8 cellular contexts compared by ENCODE assay signal in genomic region chr11:75342231-75342918, GRCh38. TPM values are rescaled to one million over a fixed set of nuclear protein-coding genes. Genes with fewer than 3 reads are reported as not detected.
A peak's percentile ranks its signal among the peaks of the same experiment; 100 is the strongest.
DNase-seq lines count a peak whose midpoint lies in the region; ATAC-seq and TF ChIP-seq lines count a peak whose summit lies in the region.

No MANE protein-coding gene starts in this region.

- 82 to 86% methylated on average over 15 of the region's 15 CpGs for WGBS in heart right ventricle, 2 donors

- H3K36me3 ChIP-seq in heart right ventricle (no peaks in the 10 kb centered on the region), muscle layer of colon (ENCODE audit: insufficient read depth, low read length) (no peaks in the 10 kb centered on the region), uterus (no peaks in the 10 kb centered on the region)

- ATAC-seq in heart right ventricle: no peak
- no peak for ATAC-seq in Right ventricle myocardium superior (ENCODE audit: poor library complexity)
- ATAC-seq in activated naive CD8-positive, alpha-beta T cell treated with anti-CD3 and anti-CD28 coated beads, Interleukin-2, amount 50 U/mL, for 24 hours: no peak
- no peak for ATAC-seq in HG02884 (IDR thresholded peaks at IDR 0.05; ENCODE audit: unreplicated experiment)
- no peak for ATAC-seq in HG03039 (IDR thresholded peaks at IDR 0.05; ENCODE audit: unreplicated experiment)

- intact Hi-C loops in heart right ventricle (cut with DNase I): no loop called here
- intact Hi-C loops in Right ventricle myocardium superior (cut with DNase I): no loop called here
- intact Hi-C loops in uterus (cut with DNase I; ENCODE audit: low total_unique reads): no loop called here

- H3K27me3 ChIP-seq in heart right ventricle: no peaks in the 10 kb centered on the region
- H3K27me3 ChIP-seq in muscle layer of colon (ENCODE audit: control insufficient read depth in 1 of 2, insufficient read depth in 2 of 2, low read length in 2 of 2): no peaks in the 10 kb centered on the region
- H3K27me3 ChIP-seq in uterus: no peaks in the 10 kb centered on the region

- H3K27me3 Mint-ChIP-seq in activated naive CD8-positive, alpha-beta T cell treated with anti-CD3 and anti-CD28 coated beads, Interleukin-2, amount 50 U/mL, for 24 hours: no peaks in the 10 kb centered on the region

- no peaks in the 10 kb centered on the region for H3K9me3 Mint-ChIP-seq in activated naive CD8-positive, alpha-beta T cell treated with anti-CD3 and anti-CD28 coated beads, Interleukin-2, amount 50 U/mL, for 24 hours

- no peak overlapping the region for H3K4me3 ChIP-seq in heart right ventricle
- peak overlapping the region in 1 of 2 donors; percentile 5 for H3K4me3 ChIP-seq in muscle layer of colon (ENCODE audit: low read depth in 1 of 2, low read length in 2 of 2)
- H3K4me3 ChIP-seq in uterus: no peak overlapping the region

- no peaks in the 10 kb centered on the region for H3K36me3 Mint-ChIP-seq in activated naive CD8-positive, alpha-beta T cell treated with anti-CD3 and anti-CD28 coated beads, Interleukin-2, amount 50 U/mL, for 24 hours (ENCODE audit: low read depth)

- H3K4me3 Mint-ChIP-seq in activated naive CD8-positive, alpha-beta T cell treated with anti-CD3 and anti-CD28 coated beads, Interleukin-2, amount 50 U/mL, for 24 hours: no peak overlapping the region

- H3K27ac Mint-ChIP-seq in activated naive CD8-positive, alpha-beta T cell treated with anti-CD3 and anti-CD28 coated beads, Interleukin-2, amount 50 U/mL, for 24 hours: peak overlapping the region; percentile 40

- no peak for TF ChIP-seq POLR2A in uterus (IDR thresholded peaks at IDR 0.05)

- peaks cover 38 to 100% (median 90%) of the 10 kb centered on the region in 9 donors for H3K4me1 ChIP-seq in heart right ventricle
- H3K4me1 ChIP-seq in muscle layer of colon (ENCODE audit: insufficient read depth, low read length): peaks cover 96% of the 10 kb centered on the region
- H3K4me1 ChIP-seq in uterus: peaks cover 9 to 18% of the 10 kb centered on the region in 2 donors

- H3K9me3 ChIP-seq in heart right ventricle: no peaks in the 10 kb centered on the region
- H3K9me3 ChIP-seq in muscle layer of colon (ENCODE audit: low read length): no peaks in the 10 kb centered on the region
- H3K9me3 ChIP-seq in uterus: no peaks in the 10 kb centered on the region

- TF ChIP-seq CTCF in heart right ventricle (IDR thresholded peaks at IDR 0.05) (no peak), uterus (IDR thresholded peaks at IDR 0.05) (no peak)

- peaks cover 94% of the 10 kb centered on the region for H3K4me1 Mint-ChIP-seq in activated naive CD8-positive, alpha-beta T cell treated with anti-CD3 and anti-CD28 coated beads, Interleukin-2, amount 50 U/mL, for 24 hours

- DNase-seq in heart right ventricle (no peak), Right ventricle myocardium superior (no peak), uterus (no peak), LoVo (ENCODE audit: low spot score) (no peak)
- no peak for DNase-seq in activated naive CD8-positive, alpha-beta T cell treated with anti-CD3 and anti-CD28 coated beads, Interleukin-2, amount 50 U/mL, for 24 hours

- H3K9ac ChIP-seq in muscle layer of colon (ENCODE audit: low read length): no peak overlapping the region

- H3K27ac ChIP-seq in heart right ventricle (peak overlapping the region in 7 of 10 donors; percentile 65 to 91 (median 76)), muscle layer of colon (ENCODE audit: low read depth, low read length) (peak overlapping the region; percentile 93), uterus (peak overlapping the region; percentile 73 to 76)

RNA-seq across cellular contexts. Expression of gene ARRB1, which starts 9.1 kb away (rescaled TPM):
- total RNA-seq in heart right ventricle: 10 to 100 TPM; 14.4 to 33.9 (median 21.7) TPM
- polyA plus RNA-seq in heart right ventricle: 1 to 10 TPM; 8.1 to 8.9 TPM
- 24.6 TPM for total RNA-seq in Right ventricle myocardium superior
- 10 to 100 TPM; 23.1 to 61.8 (median 44.8) TPM for total RNA-seq in uterus

RNA-seq across cellular contexts. Expression of gene RPS3, which starts 56.9 kb away (rescaled TPM):
- total RNA-seq in heart right ventricle: 1,000 to 10,000 TPM in 2 of 10 donors, 100 to 1,000 TPM in 8; 803 to 1,301 (median 939) TPM
- polyA plus RNA-seq in heart right ventricle: 1,000 to 10,000 TPM in 1 of 2 donors, 100 to 1,000 TPM in 1; 698 to 1,945 TPM
- 827 TPM for total RNA-seq in Right ventricle myocardium superior
- total RNA-seq in uterus: 1,000 to 10,000 TPM; 1,322 to 4,168 (median 2,484) TPM
